Comparison of ENCODE assay signal across 13 cellular contexts in genomic region chr3:129837057-129837631, GRCh38. TPM values are rescaled to one million over a fixed set of nuclear protein-coding genes. Genes with fewer than 3 reads are reported as not detected.
DNase-seq lines count a peak whose midpoint lies in the region; ATAC-seq and TF ChIP-seq lines count a peak whose summit lies in the region.
"Had no signal": no experiment of that assay in that cellular context is flagged by ENCODE, and none has a peak within 500 bp of the region (broad histone marks: within the 10 kb centered on the region; RNA-seq: fewer than 3 reads in every experiment).

No MANE protein-coding gene starts in this region.

- H3K36me3 Mint-ChIP-seq in T-helper 17 cell (ENCODE audit: low read depth) (peaks cover 8% of the 10 kb centered on the region), osteocyte (ENCODE audit: unreplicated experiment) (peaks cover 10% of the 10 kb centered on the region)
- H3K36me3 Mint-ChIP-seq in stimulated activated effector memory CD8-positive, alpha-beta T cell treated with anti-CD3 and anti-CD28 coated beads, Interleukin-12 subunit alpha, Interleukin-12 subunit beta, amount 100 ng/mL, for 72 hours, result no peaks in the 10 kb centered on the region

- no peak for ATAC-seq in T-helper 17 cell
- ATAC-seq in stimulated activated effector memory CD8-positive, alpha-beta T cell treated with anti-CD3 and anti-CD28 coated beads, Interleukin-12 subunit alpha, Interleukin-12 subunit beta, amount 100 ng/mL, for 72 hours, result no peak

- H3K4me3 Mint-ChIP-seq in T-helper 17 cell (no peak overlapping the region), osteocyte (ENCODE audit: unreplicated experiment) (no peak overlapping the region)
- H3K4me3 Mint-ChIP-seq in stimulated activated effector memory CD8-positive, alpha-beta T cell treated with anti-CD3 and anti-CD28 coated beads, Interleukin-12 subunit alpha, Interleukin-12 subunit beta, amount 100 ng/mL, for 72 hours, result no peak overlapping the region

- H3K9me3 Mint-ChIP-seq in osteocyte (ENCODE audit: unreplicated experiment), result peaks cover 6% of the 10 kb centered on the region
- H3K9me3 Mint-ChIP-seq in stimulated activated effector memory CD8-positive, alpha-beta T cell treated with anti-CD3 and anti-CD28 coated beads, Interleukin-12 subunit alpha, Interleukin-12 subunit beta, amount 100 ng/mL, for 72 hours, result no peaks in the 10 kb centered on the region

- H3K27me3 Mint-ChIP-seq in T-helper 17 cell (no peaks in the 10 kb centered on the region), osteocyte (ENCODE audit: unreplicated experiment) (no peaks in the 10 kb centered on the region)

- peak; percentile 31 for DNase-seq in HT1080 (ENCODE audit: low read depth)
- no peak for DNase-seq in T-helper 17 cell
- peak; percentile 29 for DNase-seq in glomerular endothelial cell (ENCODE audit: extremely low read depth, low read depth, low spot score)
- no peak for DNase-seq in osteocyte (ENCODE audit: extremely low spot score, unreplicated experiment)
- no peak for DNase-seq in UCSD-AML1 (lab: John Stamatoyannopoulos, UW; ENCODE audit: unreplicated experiment)
- no peak for DNase-seq in stimulated activated effector memory CD8-positive, alpha-beta T cell treated with anti-CD3 and anti-CD28 coated beads, Interleukin-12 subunit alpha, Interleukin-12 subunit beta, amount 100 ng/mL, for 72 hours (ENCODE audit: low spot score in 2 of 2)
- no peak for DNase-seq in foreskin melanocyte
- DNase-seq: activated CD4-positive, CD25-positive, alpha-beta regulatory T cell treated with anti-CD3 and anti-CD28 coated beads, Interleukin-2, amount 50 U/mL, for 72 hours; activated T-cell treated with anti-CD3 and anti-CD28 coated beads for 4 hours; C1 segment of cervical spinal cord; GOT3; MG63; substantia nigra had no signal

- H3K4me1 Mint-ChIP-seq in T-helper 17 cell (peaks cover 34% of the 10 kb centered on the region), osteocyte (ENCODE audit: unreplicated experiment) (peaks cover 25% of the 10 kb centered on the region)
- H3K4me1 Mint-ChIP-seq in stimulated activated effector memory CD8-positive, alpha-beta T cell treated with anti-CD3 and anti-CD28 coated beads, Interleukin-12 subunit alpha, Interleukin-12 subunit beta, amount 100 ng/mL, for 72 hours, result peaks cover 7% of the 10 kb centered on the region

- no peaks in the 10 kb centered on the region for H3K9me3 ChIP-seq in T-helper 17 cell (ENCODE audit: control insufficient read depth, low read length, poor library complexity, severe bottlenecking)
- H3K9me3 ChIP-seq: MG63 had no signal

- H3K27ac Mint-ChIP-seq in T-helper 17 cell, result peak overlapping the region; percentile 86
- peak overlapping the region; percentile 64 for H3K27ac Mint-ChIP-seq in osteocyte (ENCODE audit: unreplicated experiment)
- no peak overlapping the region for H3K27ac Mint-ChIP-seq in stimulated activated effector memory CD8-positive, alpha-beta T cell treated with anti-CD3 and anti-CD28 coated beads, Interleukin-12 subunit alpha, Interleukin-12 subunit beta, amount 100 ng/mL, for 72 hours

- TF ChIP-seq CTCF in osteocyte (IDR thresholded peaks at IDR 0.05), result no peak

RNA-seq across cellular contexts. Expression of gene TMCC1, which starts 56.4 kb away (rescaled TPM):
- total RNA-seq in HT1080 (2014; rRNA removed; shearing (Covaris generic)), result 16.2 and 20.8 TPM in 2 replicates
- 8.3 and 9.8 TPM in 2 replicates for polyA plus RNA-seq in HT1080 (2015; cell fraction: cytosol; rRNA removed)
- polyA plus RNA-seq in HT1080 (2015; cell fraction: nucleus; rRNA removed), result 6.4 and 7.3 TPM in 2 replicates
- total RNA-seq in T-helper 17 cell (10 to 100 TPM; 27.1 to 29.3 TPM), glomerular endothelial cell (23.8 and 35.2 TPM in 2 replicates), osteocyte (34.6 and 37.8 TPM in 2 replicates)

Comparison
In these comparisons a context has a peak if more than half of its experiments do, and no peak if none do; other contexts are left out.
1. DNase-seq: peak in HT1080 (single experiment) and glomerular endothelial cell (single experiment); none in T-helper 17 cell (0 of 3), osteocyte (single experiment), UCSD-AML1 (single experiment), stimulated activated effector memory CD8-positive, alpha-beta T cell treated with anti-CD3 and anti-CD28 coated beads, Interleukin-12 subunit alpha, Interleukin-12 subunit beta, amount 100 ng/mL, for 72 hours (0 of 2) and foreskin melanocyte (single experiment).